ENCODE assay signal across 17 cellular contexts in the genomic region with DNA sequence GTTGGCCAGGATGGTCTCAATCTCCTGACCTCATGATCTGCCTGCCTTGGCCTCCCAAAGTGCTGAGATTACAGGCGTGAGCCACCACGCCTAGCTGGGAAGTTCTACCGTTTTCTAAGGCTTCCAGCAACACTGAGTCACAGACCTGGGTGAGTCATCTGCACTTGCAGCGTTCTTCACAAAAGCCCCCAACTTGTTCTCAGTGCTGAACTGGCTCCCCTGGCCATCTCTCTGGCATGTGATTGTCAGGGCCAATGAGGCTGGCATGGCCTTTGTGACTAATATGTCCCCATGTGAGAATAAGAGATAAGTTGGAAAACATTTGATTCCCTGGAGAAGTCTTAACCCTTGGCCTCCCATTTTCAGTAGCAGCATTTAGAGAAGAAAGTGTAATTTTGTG.
DNase-seq lines count a peak whose midpoint lies in the region; ATAC-seq, FAIRE-seq and TF ChIP-seq lines count a peak whose summit lies in the region.
"Had no signal": no experiment of that assay in that cellular context is flagged by ENCODE, and none has a peak within 500 bp of the region (broad histone marks: within the 10 kb centered on the region; RNA-seq: fewer than 3 reads in every experiment).

No MANE protein-coding gene starts in this region.

- H3K9ac ChIP-seq in mammary epithelial cell (ENCODE audit: insufficient read depth, low read length) (no peak overlapping the region), neuronal stem cell (ENCODE audit: low read depth, low read length, poor library complexity) (no peak overlapping the region)
- H3K9ac ChIP-seq: KMS-11 had no signal

- H3K36me3 Mint-ChIP-seq in MCF 10A (ENCODE audit: insufficient read depth, unreplicated experiment): no peaks in the 10 kb centered on the region
- no peaks in the 10 kb centered on the region for H3K36me3 Mint-ChIP-seq in stimulated activated effector memory CD8-positive, alpha-beta T cell treated with anti-CD3 and anti-CD28 coated beads, Interleukin-12 subunit alpha, Interleukin-12 subunit beta, amount 100 ng/mL, for 72 hours
- H3K36me3 Mint-ChIP-seq: brain, mesothelial cell of epicardium had no signal

- H3K18ac ChIP-seq in neuronal stem cell (ENCODE audit: low read length): no peak overlapping the region

- DNase-seq in MCF 10A (ENCODE audit: unreplicated experiment): peak; percentile 33
- no peak for DNase-seq in breast epithelium (ENCODE audit: low spot score in 2 of 2)
- peak; percentile 15 for DNase-seq in LHCN-M2 (ENCODE audit: low read depth)
- peak; percentile 12 for DNase-seq in mammary epithelial cell
- no peak for DNase-seq in stimulated activated effector memory CD8-positive, alpha-beta T cell treated with anti-CD3 and anti-CD28 coated beads, Interleukin-12 subunit alpha, Interleukin-12 subunit beta, amount 100 ng/mL, for 72 hours (ENCODE audit: low spot score in 2 of 2)
- DNase-seq in small intestine: no peak
- no peak for DNase-seq in NCI-H1694 (lab: John Stamatoyannopoulos, UW)
- DNase-seq in neuronal stem cell (ENCODE audit: low spot score): no peak
- DNase-seq: DMS153; effector CD8-positive, alpha-beta T cell; NCI-H187; NCI-H524; WERI-Rb-1 had no signal

- H3K27me3 Mint-ChIP-seq in MCF 10A (ENCODE audit: insufficient read depth, unreplicated experiment): no peaks in the 10 kb centered on the region

- no peak overlapping the region for H3K4ac ChIP-seq in neuronal stem cell (ENCODE audit: low read length)

- H3K4me1 ChIP-seq in breast epithelium (no peaks in the 10 kb centered on the region), mammary epithelial cell (ENCODE audit: insufficient read depth, low read length) (no peaks in the 10 kb centered on the region), small intestine (ENCODE audit: control insufficient read depth in 2 of 2, insufficient read depth in 1 of 2, low read depth in 1 of 2, low read length in 1 of 2) (no peaks in the 10 kb centered on the region), neuronal stem cell (ENCODE audit: control insufficient read depth in 2 of 2, insufficient read depth in 1 of 2, low read depth in 1 of 2, low read length in 2 of 2) (no peaks in the 10 kb centered on the region)

- H3K27ac ChIP-seq in breast epithelium (no peak overlapping the region), mammary epithelial cell (ENCODE audit: insufficient read depth, low read depth, low read length) (no peak overlapping the region), small intestine (ENCODE audit: low read depth in 1 of 2, low read length in 1 of 2) (no peak overlapping the region), neuronal stem cell (replicated peaks; ENCODE audit: low read length) (no peak overlapping the region)
- H3K27ac ChIP-seq: KMS-11, WERI-Rb-1 had no signal

- no peak for TF ChIP-seq CTCF in MCF 10A (IDR thresholded peaks at IDR 0.05; ENCODE audit: unreplicated experiment)
- no peak for TF ChIP-seq CTCF in breast epithelium (IDR thresholded peaks at IDR 0.05)
- no peak for TF ChIP-seq CTCF in mammary epithelial cell (conservative IDR thresholded peaks at IDR 0.05 in 1 of 2, IDR thresholded peaks at IDR 0.05 in 1 of 2; ENCODE audit: extremely low read depth in 1 of 2, insufficient read depth in 1 of 2, low read depth in 1 of 2, low read length in 2 of 2)

- POLR2A ChIA-PET in MCF 10A (lab: Yijun Ruan, JAX): no interaction called here

- no peak overlapping the region for H2AK5ac ChIP-seq in neuronal stem cell (ENCODE audit: low read depth, low read length)

- intact Hi-C loops in MCF 10A (cut with micrococcal nuclease): no loop called here
- intact Hi-C loops in breast epithelium (cut with DNase I; ENCODE audit: low total_unique reads): loop anchor here (2.0 kb wide), 1 partner anchor 65 kb away; no protein-coding TSS in a partner anchor
- intact Hi-C loops in mammary epithelial cell (cut with micrococcal nuclease): no loop called here

- CTCF ChIA-PET in MCF 10A (lab: Yijun Ruan, JAX): interaction anchor here (0.7 kb wide), 1 partner anchor 78 kb away, joined by 4 read pairs; no protein-coding TSS in a partner anchor
- CTCF ChIA-PET in mammary epithelial cell (lab: Charles Lee; ENCODE audit: low non-redundant PET): no interaction called here

- no peaks in the 10 kb centered on the region for H3K79me2 ChIP-seq in mammary epithelial cell (ENCODE audit: insufficient read depth, low read length)

- peak; percentile 63 for ATAC-seq in stimulated activated effector memory CD8-positive, alpha-beta T cell treated with anti-CD3 and anti-CD28 coated beads, Interleukin-12 subunit alpha, Interleukin-12 subunit beta, amount 100 ng/mL, for 72 hours

- H2BK12ac ChIP-seq in neuronal stem cell (ENCODE audit: low read length): no peak overlapping the region

- H3K4me3 Mint-ChIP-seq in MCF 10A (ENCODE audit: unreplicated experiment): no peak overlapping the region
- H3K4me3 Mint-ChIP-seq in stimulated activated effector memory CD8-positive, alpha-beta T cell treated with anti-CD3 and anti-CD28 coated beads, Interleukin-12 subunit alpha, Interleukin-12 subunit beta, amount 100 ng/mL, for 72 hours: no peak overlapping the region
- H3K4me3 Mint-ChIP-seq: activated T-helper 1 cell treated with anti-CD3 and anti-CD28 coated beads, Interleukin-12 subunit alpha, Interleukin-12 subunit beta, Interleukin-2, Interleukin-4 antibody, amounts not matched to agents 30 ng/mL and 10 ng/mL and 1 ng/mL, durations not matched to agents 14 hours and 24 hours and 36 hours; brain; mesothelial cell of epicardium had no signal

- no peak overlapping the region for H3K14ac ChIP-seq in neuronal stem cell (ENCODE audit: low read length)

- H4K91ac ChIP-seq in neuronal stem cell (ENCODE audit: low read depth, low read length, poor library complexity): no peak overlapping the region

- no peak overlapping the region for H2BK120ac ChIP-seq in neuronal stem cell (ENCODE audit: low read depth, low read length)

- H3K23ac ChIP-seq in neuronal stem cell (ENCODE audit: low read depth, low read length, poor library complexity): no peak overlapping the region

- H3K9me3 Mint-ChIP-seq in MCF 10A (ENCODE audit: unreplicated experiment): no peaks in the 10 kb centered on the region
- H3K9me3 Mint-ChIP-seq in stimulated activated effector memory CD8-positive, alpha-beta T cell treated with anti-CD3 and anti-CD28 coated beads, Interleukin-12 subunit alpha, Interleukin-12 subunit beta, amount 100 ng/mL, for 72 hours: no peaks in the 10 kb centered on the region
- H3K9me3 Mint-ChIP-seq: activated T-helper 1 cell treated with anti-CD3 and anti-CD28 coated beads, Interleukin-12 subunit alpha, Interleukin-12 subunit beta, Interleukin-2, Interleukin-4 antibody, amounts not matched to agents 30 ng/mL and 10 ng/mL and 1 ng/mL, durations not matched to agents 14 hours and 24 hours and 36 hours; brain; mesothelial cell of epicardium had no signal

- FAIRE-seq in small intestine (lab: Jason Lieb, UNC): no peak

- H3K27ac Mint-ChIP-seq in MCF 10A (ENCODE audit: low read depth, unreplicated experiment): no peak overlapping the region
- H3K27ac Mint-ChIP-seq in stimulated activated effector memory CD8-positive, alpha-beta T cell treated with anti-CD3 and anti-CD28 coated beads, Interleukin-12 subunit alpha, Interleukin-12 subunit beta, amount 100 ng/mL, for 72 hours: no peak overlapping the region
- H3K27ac Mint-ChIP-seq: activated T-helper 1 cell treated with anti-CD3 and anti-CD28 coated beads, Interleukin-12 subunit alpha, Interleukin-12 subunit beta, Interleukin-2, Interleukin-4 antibody, amounts not matched to agents 30 ng/mL and 10 ng/mL and 1 ng/mL, durations not matched to agents 14 hours and 24 hours and 36 hours; brain; mesothelial cell of epicardium had no signal

- H3K4me3 ChIP-seq in breast epithelium: no peak overlapping the region
- no peak overlapping the region for H3K4me3 ChIP-seq in mammary epithelial cell (replicated peaks in 1 of 3; ENCODE audit: insufficient read depth in 1 of 3, low read depth in 2 of 3, low read length in 3 of 3)
- H3K4me3 ChIP-seq in small intestine (ENCODE audit: low read depth in 1 of 2, low read length in 2 of 2): no peak overlapping the region
- no peak overlapping the region for H3K4me3 ChIP-seq in neuronal stem cell (ENCODE audit: low read length in 2 of 2)

- no peak overlapping the region for H2AFZ ChIP-seq in mammary epithelial cell (ENCODE audit: low read depth, low read length)
- H2AFZ ChIP-seq in neuronal stem cell (ENCODE audit: low read length): no peak overlapping the region

- H3K36me3 ChIP-seq in breast epithelium (no peaks in the 10 kb centered on the region), mammary epithelial cell (ENCODE audit: insufficient read depth, low read length) (no peaks in the 10 kb centered on the region), small intestine (ENCODE audit: control insufficient read depth in 2 of 2, insufficient read depth in 2 of 2, low read length in 2 of 2) (no peaks in the 10 kb centered on the region), neuronal stem cell (replicated peaks in 1 of 2; ENCODE audit: control insufficient read depth in 2 of 2, insufficient read depth in 2 of 2, low read length in 2 of 2) (no peaks in the 10 kb centered on the region)
- H3K36me3 ChIP-seq: WERI-Rb-1 had no signal

- no peak overlapping the region for H4K8ac ChIP-seq in neuronal stem cell (ENCODE audit: low read depth, low read length)

- no peaks in the 10 kb centered on the region for H3K79me1 ChIP-seq in neuronal stem cell (ENCODE audit: low read depth, low read length)

- H3K4me2 ChIP-seq in mammary epithelial cell (ENCODE audit: insufficient read depth, low read depth, low read length) (no peak overlapping the region), neuronal stem cell (ENCODE audit: insufficient read depth, low read length, poor library complexity, severe bottlenecking) (no peak overlapping the region)
- H3K4me2 ChIP-seq: KMS-11 had no signal

- no peak overlapping the region for H2BK5ac ChIP-seq in neuronal stem cell (ENCODE audit: low read length)

- in situ Hi-C loops in mammary epithelial cell (cut with MboI; ENCODE audit: low sequenced_read_pairs in 2 of 2): no loop called here

- 63% methylated on average over 4 of the region's 4 CpGs for WGBS in mammary epithelial cell (ENCODE audit: low coverage, missing lambda C conversion rate)
- WGBS in small intestine, 3 donors: 59 to 79% (median 74%) methylated on average over 4 of the region's 4 CpGs
- no CpG with 5 or more reads among the region's 4 CpGs for WGBS in neuronal stem cell (ENCODE audit: extremely low coverage in 2 of 2, insufficient read length in 2 of 2, insufficient replicate concordance in 1 of 2), 2 donors

- peaks cover 5% of the 10 kb centered on the region for H3K4me1 Mint-ChIP-seq in MCF 10A (ENCODE audit: insufficient read depth, unreplicated experiment)
- peaks cover 6% of the 10 kb centered on the region for H3K4me1 Mint-ChIP-seq in stimulated activated effector memory CD8-positive, alpha-beta T cell treated with anti-CD3 and anti-CD28 coated beads, Interleukin-12 subunit alpha, Interleukin-12 subunit beta, amount 100 ng/mL, for 72 hours
- H3K4me1 Mint-ChIP-seq: brain, mesothelial cell of epicardium had no signal

- no peaks in the 10 kb centered on the region for H3K27me3 ChIP-seq in breast epithelium
- H3K27me3 ChIP-seq in mammary epithelial cell (ENCODE audit: insufficient read depth, low read length): peaks cover 1% of the 10 kb centered on the region
- H3K27me3 ChIP-seq in small intestine (ENCODE audit: control insufficient read depth in 2 of 2, insufficient read depth in 2 of 2, low read length in 2 of 2): no peaks in the 10 kb centered on the region
- H3K27me3 ChIP-seq in neuronal stem cell (ENCODE audit: control insufficient read depth in 3 of 3, insufficient read depth in 3 of 3, low read depth in 1 of 3, low read length in 3 of 3): no peaks in the 10 kb centered on the region

- H2BK15ac ChIP-seq in neuronal stem cell (ENCODE audit: low read length): no peak overlapping the region

- H4K20me1 ChIP-seq in mammary epithelial cell (ENCODE audit: insufficient read depth, low read length): no peaks in the 10 kb centered on the region

- dilution Hi-C loops in mammary epithelial cell (cut with HindIII; ENCODE audit: low sequenced_read_pairs): no loop called here

- no peaks in the 10 kb centered on the region for H3K9me3 ChIP-seq in breast epithelium
- no peaks in the 10 kb centered on the region for H3K9me3 ChIP-seq in mammary epithelial cell (replicated peaks; ENCODE audit: insufficient read depth, low read length)
- no peaks in the 10 kb centered on the region for H3K9me3 ChIP-seq in small intestine (ENCODE audit: control insufficient read depth, low read depth)
- no peaks in the 10 kb centered on the region for H3K9me3 ChIP-seq in neuronal stem cell (replicated peaks in 1 of 2; ENCODE audit: control insufficient read depth in 2 of 2, insufficient read depth in 1 of 2, low read depth in 1 of 2, low read length in 2 of 2)

- no peak for TF ChIP-seq POLR2A in breast epithelium (IDR thresholded peaks at IDR 0.05)

- BruUV-seq in MCF 10A (replicated peaks; lab: Mats Ljungman, UMichigan): no TSS peak
- BruUV-seq in mammary epithelial cell (replicated peaks; lab: Mats Ljungman, UMichigan): no TSS peak

Comparison
In these comparisons a context has a peak if more than half of its experiments do, and no peak if none do; other contexts are left out.
1. DNase-seq: peak in MCF 10A (single experiment), LHCN-M2 (single experiment) and mammary epithelial cell (single experiment); none in breast epithelium (0 of 2), stimulated activated effector memory CD8-positive, alpha-beta T cell treated with anti-CD3 and anti-CD28 coated beads, Interleukin-12 subunit alpha, Interleukin-12 subunit beta, amount 100 ng/mL, for 72 hours (0 of 2), small intestine (single experiment), NCI-H1694 (single experiment) and neuronal stem cell (single experiment).